25 cellular contexts compared by ENCODE assay signal in genomic region chr5:172756764-172757393, GRCh38. TPM values are rescaled to one million over a fixed set of nuclear protein-coding genes. Genes with fewer than 3 reads are reported as not detected.
DNase-seq lines count a peak whose midpoint lies in the region; ATAC-seq, FAIRE-seq and TF ChIP-seq lines count a peak whose summit lies in the region.
"Had no signal": no experiment of that assay in that cellular context is flagged by ENCODE, and none has a peak within 500 bp of the region (broad histone marks: within the 10 kb centered on the region; RNA-seq: fewer than 3 reads in every experiment).

No MANE protein-coding gene starts in this region.

- H3K4me3 ChIP-seq in A549 (no peak overlapping the region), RWPE2 (ENCODE audit: severe bottlenecking) (no peak overlapping the region), spleen (no peak overlapping the region), uterus (no peak overlapping the region), BE2C (ENCODE audit: low read depth, low read length) (no peak overlapping the region)
- H3K4me3 ChIP-seq: Peyer's patch, SJCRH30 had no signal

- TF ChIP-seq CTCF in A549 (IDR thresholded peaks at IDR 0.05) = no peak
- TF ChIP-seq CTCF in RWPE2 (IDR thresholded peaks at IDR 0.05; ENCODE audit: poor library complexity, severe bottlenecking) = no peak
- TF ChIP-seq CTCF in spleen (IDR thresholded peaks at IDR 0.05 in 8 of 11, conservative IDR thresholded peaks at IDR 0.05 in 3 of 11) = no peak
- TF ChIP-seq CTCF in uterus (IDR thresholded peaks at IDR 0.05) = no peak
- TF ChIP-seq CTCF in BE2C (IDR thresholded peaks at IDR 0.05; ENCODE audit: low read depth, low read length) = no peak

- no peak for FAIRE-seq in A549 (lab: Jason Lieb, UNC)
- FAIRE-seq: D721Med, GM19239 had no signal

- no peak for TF ChIP-seq POLR2A in A549 (IDR thresholded peaks at IDR 0.05; ENCODE audit: low read length)
- no peak for TF ChIP-seq POLR2A in spleen (IDR thresholded peaks at IDR 0.05)
- no peak for TF ChIP-seq POLR2A in uterus (IDR thresholded peaks at IDR 0.05)

- DNase-seq in A549 (ENCODE audit: low read depth in 1 of 2, low spot score in 1 of 2) (no peak), RWPE2 (ENCODE audit: low spot score) (peak; percentile 41), memory B cell (ENCODE audit: low spot score in 2 of 2) (no peak), spleen (peak; percentile 44), uterus (no peak), BE2C (no peak)
- no peak for DNase-seq in effector memory CD8-positive, alpha-beta T cell
- DNase-seq: 8988T, DMS53, GDM1, GOT3, KBM-7, NCI-H1092 treated with DMSO at 0.1 percent for 48 hours, NCI-H146, NCI-H2029, NCI-H2227 treated with DMSO at 0.1 percent for 48 hours, NCI-H510A, NCI-H774, SJCRH30 had no signal

- H3K4me3 Mint-ChIP-seq in memory B cell = no peak overlapping the region
- no peak overlapping the region for H3K4me3 Mint-ChIP-seq in effector memory CD8-positive, alpha-beta T cell
- H3K4me3 Mint-ChIP-seq: CD14-positive monocyte had no signal

- intact Hi-C loops in spleen (cut with DNase I; ENCODE audit: low total_unique reads) (no loop called here), uterus (cut with DNase I; ENCODE audit: low total_unique reads) (no loop called here)

- H3K9me3 ChIP-seq in A549 (peaks cover 20% of the 10 kb centered on the region), RWPE2 (ENCODE audit: severe bottlenecking) (peaks cover 4% of the 10 kb centered on the region), spleen (peaks cover 0 to 8% (median 0%) of the 10 kb centered on the region in 8 donors), uterus (no peaks in the 10 kb centered on the region), BE2C (no peaks in the 10 kb centered on the region)
- H3K9me3 ChIP-seq: Peyer's patch, SJCRH30 had no signal

- POLR2A ChIA-PET in A549 (lab: Yijun Ruan, JAX) = interaction anchor here (1.5 kb wide), 1 partner anchor 14 kb away, joined by 16 read pairs; the partner anchor contains the start of gene DUSP1

- peak overlapping the region; percentile 45 for H3K27ac Mint-ChIP-seq in memory B cell
- H3K27ac Mint-ChIP-seq in effector memory CD8-positive, alpha-beta T cell = no peak overlapping the region

- peaks cover 6% of the 10 kb centered on the region for H3K9me3 Mint-ChIP-seq in memory B cell
- H3K9me3 Mint-ChIP-seq in effector memory CD8-positive, alpha-beta T cell = no peaks in the 10 kb centered on the region

- 84% methylated on average over 10 of the region's 10 CpGs for WGBS in A549 (ENCODE audit: missing lambda C conversion rate)
- WGBS in spleen, 5 donors = 76 to 86% (median 82%) methylated on average over 10 of the region's 10 CpGs

- ATAC-seq in A549 (no peak), RWPE2 (ENCODE audit: low read depth) (no peak), memory B cell (ENCODE audit: low read depth) (no peak), GM18502 (IDR thresholded peaks at IDR 0.05; ENCODE audit: poor library complexity, unreplicated experiment) (no peak)
- no peak for ATAC-seq in effector memory CD8-positive, alpha-beta T cell (replicated peaks)
- ATAC-seq: HCT116 had no signal

- H3K4me1 ChIP-seq in A549 (peaks cover 17% of the 10 kb centered on the region), RWPE2 (ENCODE audit: insufficient read depth, poor library complexity, severe bottlenecking) (no peaks in the 10 kb centered on the region), spleen (peaks cover 0 to 13% (median 4%) of the 10 kb centered on the region in 6 donors), uterus (no peaks in the 10 kb centered on the region), BE2C (no peaks in the 10 kb centered on the region)
- H3K4me1 ChIP-seq: Peyer's patch had no signal

- H3K27ac ChIP-seq in A549 = peak overlapping the region; percentile 79 to 88
- no peak overlapping the region for H3K27ac ChIP-seq in RWPE2 (ENCODE audit: poor library complexity, severe bottlenecking)
- H3K27ac ChIP-seq in spleen = peak overlapping the region in 3 of 8 donors; percentile 61 to 78 (median 73)
- H3K27ac ChIP-seq in uterus = no peak overlapping the region
- H3K27ac ChIP-seq: SJCRH30 had no signal

- H3K4me2 ChIP-seq in A549 = no peak overlapping the region

- no peaks in the 10 kb centered on the region for H3K4me1 Mint-ChIP-seq in memory B cell
- H3K4me1 Mint-ChIP-seq in effector memory CD8-positive, alpha-beta T cell (ENCODE audit: low read depth in 2 of 2) = peaks cover 0 to 4% of the 10 kb centered on the region in 2 donors

- CTCF ChIA-PET in A549 (lab: Yijun Ruan, JAX) = interaction anchor here (1.0 to 6.2 kb wide), 6 partner anchors 13 to 109 kb away, joined by 3 to 52 read pairs (median 4); no protein-coding TSS in a partner anchor

- H3K27me3 ChIP-seq in RWPE2 (ENCODE audit: insufficient read depth, poor library complexity, severe bottlenecking) (no peaks in the 10 kb centered on the region), spleen (replicated peaks in 1 of 7) (no peaks in the 10 kb centered on the region), uterus (no peaks in the 10 kb centered on the region), BE2C (no peaks in the 10 kb centered on the region)
- H3K27me3 ChIP-seq: Peyer's patch had no signal

- no peak for TF ChIP-seq RAD21 in A549 (conservative IDR thresholded peaks at IDR 0.05 in 1 of 2, IDR thresholded peaks at IDR 0.05 in 1 of 2)

- peaks cover 3% of the 10 kb centered on the region for H3K36me3 Mint-ChIP-seq in memory B cell
- no peaks in the 10 kb centered on the region for H3K36me3 Mint-ChIP-seq in effector memory CD8-positive, alpha-beta T cell (ENCODE audit: insufficient read depth)
- H3K36me3 Mint-ChIP-seq: CD14-positive monocyte had no signal

- peaks cover 5% of the 10 kb centered on the region for H3K27me3 Mint-ChIP-seq in memory B cell
- H3K27me3 Mint-ChIP-seq in effector memory CD8-positive, alpha-beta T cell = peaks cover 0 to 10% of the 10 kb centered on the region in 2 donors

- H3K36me3 ChIP-seq in RWPE2 (ENCODE audit: low read depth) = no peaks in the 10 kb centered on the region
- no peaks in the 10 kb centered on the region for H3K36me3 ChIP-seq in spleen
- H3K36me3 ChIP-seq in uterus = no peaks in the 10 kb centered on the region
- H3K36me3 ChIP-seq in BE2C = no peaks in the 10 kb centered on the region
- H3K36me3 ChIP-seq: Peyer's patch, SJCRH30 had no signal

- TF ChIP-seq EP300 in A549 (IDR thresholded peaks at IDR 0.05) = no peak

TF ChIP-seq in A549, 52 proteins besides CTCF, POLR2A, EP300 and RAD21:
- peak; percentile 43 for TF ChIP-seq ZFP36 (IDR thresholded peaks at IDR 0.05; ENCODE audit: borderline replicate concordance, partially characterized antibody)
- TF ChIP-seq NFE2L2 (conservative IDR thresholded peaks at IDR 0.05; ENCODE audit: low read length) = no peak

RNA-seq across cellular contexts. Expression of gene DUSP1, which starts 14.1 kb away (rescaled TPM):
- polyA plus RNA-seq in A549 (2011; rRNA removed) = 525 and 594 TPM in 2 replicates
- polyA plus RNA-seq in A549 (2012; cell fraction: cytosol; rRNA removed) = 540 and 757 TPM in 2 replicates
- 1,192 and 1,375 TPM in 2 replicates for polyA plus RNA-seq in A549 (2012; cell fraction: nucleus; rRNA removed)
- 191 to 207 TPM (median 203 TPM) in 3 replicates for polyA plus RNA-seq in A549 (2017; fragmentation: RNase III; extraction: RNeasy Plus Mini Kit Qiagen cat#74134 plus additional on column Dnase treatment)
- polyA minus RNA-seq in A549 (2011; rRNA and poly(A)+ RNA removed) = 620 and 630 TPM in 2 replicates
- total RNA-seq in spleen = 100 to 1,000 TPM; 197 to 818 (median 376) TPM
- 100 to 1,000 TPM in 1 of 3 donors, 10 to 100 TPM in 2; 46.0 to 116 (median 68.9) TPM for polyA plus RNA-seq in spleen
- total RNA-seq in uterus = 1,000 to 10,000 TPM in 1 of 4 donors, 100 to 1,000 TPM in 3; 189 to 2,046 (median 515) TPM
- 19.5 TPM for polyA plus RNA-seq in BE2C (2012; ENCODE audit: insufficient read depth, insufficient read length, low read depth)

Comparison
In these comparisons a context has a peak if more than half of its experiments do, and no peak if none do; other contexts are left out.
1. DNase-seq: peak in RWPE2 (single experiment) and spleen (single experiment); none in A549 (0 of 2), memory B cell (0 of 2), uterus (0 of 2), BE2C (single experiment) and effector memory CD8-positive, alpha-beta T cell (0 of 3).
2. H3K27ac ChIP-seq: peak in A549 (2 of 2); none in RWPE2 (single experiment) and uterus (0 of 2).